Comparison of ENCODE assay signal across 9 cellular contexts in genomic region chr1:9629445-9630201, GRCh38. TPM values are rescaled to one million over a fixed set of nuclear protein-coding genes. Genes with fewer than 3 reads are reported as not detected.
DNase-seq lines count a peak whose midpoint lies in the region; ATAC-seq and TF ChIP-seq lines count a peak whose summit lies in the region.
"Had no signal": no experiment of that assay in that cellular context is flagged by ENCODE, and none has a peak within 500 bp of the region (broad histone marks: within the 10 kb centered on the region; RNA-seq: fewer than 3 reads in every experiment).

No MANE protein-coding gene starts in this region.

- H3K4me1 ChIP-seq in upper lobe of left lung (peaks cover 6 to 29% (median 11%) of the 10 kb centered on the region in 4 donors), endodermal cell (ENCODE audit: control insufficient read depth, insufficient read depth, low read length) (no peaks in the 10 kb centered on the region)
- H3K4me1 ChIP-seq: pancreas had no signal

- WGBS in upper lobe of left lung, 2 donors = 26 to 28% methylated on average over 22 to 29 of the region's 29 CpGs
- WGBS in endodermal cell (ENCODE audit: insufficient coverage in 1 of 2, insufficient read length in 1 of 2), 2 experiments = 81 to 84% methylated on average over 9 to 27 of the region's 29 CpGs

- H3K27ac ChIP-seq in upper lobe of left lung = peak overlapping the region; percentile 65 to 82 (median 73)
- no peak overlapping the region for H3K27ac ChIP-seq in endodermal cell (ENCODE audit: low read depth, low read length)
- H3K27ac ChIP-seq: pancreas had no signal

- peaks cover 0 to 3% (median 0%) of the 10 kb centered on the region in 4 donors for H3K27me3 ChIP-seq in upper lobe of left lung
- H3K27me3 ChIP-seq in endodermal cell (ENCODE audit: control insufficient read depth, insufficient read depth, low read length, poor library complexity, severe bottlenecking) = no peaks in the 10 kb centered on the region
- H3K27me3 ChIP-seq: pancreas had no signal

- H3K4me3 ChIP-seq in upper lobe of left lung (peak overlapping the region in 3 of 4 donors; percentile 21 to 33 (median 29)), endodermal cell (ENCODE audit: low read length) (no peak overlapping the region)
- H3K4me3 ChIP-seq: pancreas had no signal

- no peaks in the 10 kb centered on the region for H3K4me1 Mint-ChIP-seq in endodermal cell

- TF ChIP-seq EP300 in upper lobe of left lung (IDR thresholded peaks at IDR 0.05) = no peak

- H3K4me3 Mint-ChIP-seq in endodermal cell = no peak overlapping the region

- peak; percentile 84 for DNase-seq in GF-D8 (lab: John Stamatoyannopoulos, UW)
- DNase-seq in NOMO-1 treated with DMSO at 0.1 percent for 48 hours (lab: John Stamatoyannopoulos, UW; ENCODE audit: unreplicated experiment) = peak; percentile 91
- DNase-seq in activated T-cell treated with anti-CD3 and anti-CD28 coated beads, Interleukin-2, amount 50 U/mL, for 48 hours = peak; percentile 85 to 88
- DNase-seq in mucosa of gallbladder (ENCODE audit: low spot score) = peak; percentile 45
- peak; percentile 82 to 87 for DNase-seq in upper lobe of left lung
- no peak for DNase-seq in endodermal cell
- no peak for DNase-seq in iPS-NIHi7 (ENCODE audit: extremely low spot score)

- no peak overlapping the region for H3K27ac Mint-ChIP-seq in endodermal cell

- no peak for TF ChIP-seq POLR2A in upper lobe of left lung (IDR thresholded peaks at IDR 0.05)

- H3K9me3 ChIP-seq in upper lobe of left lung (no peaks in the 10 kb centered on the region), endodermal cell (ENCODE audit: control insufficient read depth, low read length) (no peaks in the 10 kb centered on the region)
- H3K9me3 ChIP-seq: pancreas had no signal

- ATAC-seq in upper lobe of left lung (ENCODE audit: low FRiP score in 2 of 2) (peak; percentile 66 to 74), HG02870 (IDR thresholded peaks at IDR 0.05; ENCODE audit: unreplicated experiment) (no peak)

- no peaks in the 10 kb centered on the region for H3K9me3 Mint-ChIP-seq in endodermal cell

- no peak overlapping the region for H3K9ac ChIP-seq in endodermal cell (ENCODE audit: extremely low read depth, low read length, poor library complexity, severe bottlenecking)

- H3K27me3 Mint-ChIP-seq in endodermal cell (ENCODE audit: insufficient read depth) = peaks cover 24% of the 10 kb centered on the region

- H3K36me3 ChIP-seq in upper lobe of left lung (no peaks in the 10 kb centered on the region), endodermal cell (ENCODE audit: control insufficient read depth, insufficient read depth, low read length) (no peaks in the 10 kb centered on the region)
- H3K36me3 ChIP-seq: pancreas had no signal

- no peak for TF ChIP-seq CTCF in upper lobe of left lung (IDR thresholded peaks at IDR 0.05)
- TF ChIP-seq CTCF in endodermal cell (conservative IDR thresholded peaks at IDR 0.05) = no peak

- H3K36me3 Mint-ChIP-seq in endodermal cell (ENCODE audit: low read depth) = no peaks in the 10 kb centered on the region

RNA-seq across cellular contexts. Expression of gene PIK3CD, which starts 21.9 kb away (rescaled TPM):
- 17.6 TPM for total RNA-seq in mucosa of gallbladder
- 10 to 100 TPM; 19.0 to 56.6 (median 24.2) TPM for total RNA-seq in upper lobe of left lung
- total RNA-seq in endodermal cell = 10 to 100 TPM; 13.9 to 14.2 TPM
- polyA plus RNA-seq in endodermal cell (2013, experiment 1 of 2) = 4.3 TPM
- 3.3 TPM for polyA plus RNA-seq in endodermal cell (2013, experiment 2 of 2)

RNA-seq across cellular contexts. Expression of gene TMEM201, which starts 40.9 kb away (rescaled TPM):
- total RNA-seq in mucosa of gallbladder (8.8 TPM), upper lobe of left lung (10 to 100 TPM in 2 of 6 donors, 1 to 10 TPM in 4; 6.2 to 12.0 (median 8.1) TPM), endodermal cell (10 to 100 TPM; 24.1 TPM)
- polyA plus RNA-seq in endodermal cell (2013, experiment 1 of 2) = 17.8 TPM
- polyA plus RNA-seq in endodermal cell (2013, experiment 2 of 2) = 17.3 TPM

Comparison
In these comparisons a context has a peak if more than half of its experiments do, and no peak if none do; other contexts are left out.
1. DNase-seq: peak in GF-D8 (single experiment), NOMO-1 treated with DMSO at 0.1 percent for 48 hours (single experiment), activated T-cell treated with anti-CD3 and anti-CD28 coated beads, Interleukin-2, amount 50 U/mL, for 48 hours (2 of 2), mucosa of gallbladder (single experiment) and upper lobe of left lung (2 of 2); none in endodermal cell (single experiment) and iPS-NIHi7 (single experiment).